In genomic region chr15:77352932-77353331, GRCh38 we compare ENCODE assay signal across 18 cellular contexts.
"Had no signal": no experiment of that assay in that cellular context is flagged by ENCODE, and none has a peak within 500 bp of the region (broad histone marks: within the 10 kb centered on the region; RNA-seq: fewer than 3 reads in every experiment).

No MANE protein-coding gene starts in this region.

- H3K27ac ChIP-seq: right atrium auricular region, suprapubic skin had no signal

- H3K27me3 Mint-ChIP-seq: activated CD4-positive, alpha-beta memory T cell treated with anti-CD3 and anti-CD28 coated beads, Interleukin-2, amount 10 ng/mL, durations not matched to agents 7 days and 5 days; activated CD4-positive, alpha-beta T cell treated with anti-CD3 and anti-CD28 coated beads for 36 hours; memory B cell; stimulated activated naive CD8-positive, alpha-beta T cell treated with anti-CD3 and anti-CD28 coated beads, Interleukin-15, Interleukin-2, amounts not matched to agents 100 ng/mL and 50 ng/mL, for 24 hours had no signal

- ATAC-seq: activated CD4-positive, alpha-beta T cell treated with anti-CD3 and anti-CD28 coated beads for 36 hours; activated naive CD4-positive, alpha-beta T cell treated with anti-CD3 and anti-CD28 coated beads, Interleukin-2, amount 50 U/mL, for 72 hours; activated T-cell treated with anti-CD3 and anti-CD28 coated beads, Interleukin-2, amount 50 U/mL, for 4 hours; esophagus mucosa; left ventricle myocardium superior; mucosa of descending colon; natural killer cell had no signal

- H3K36me3 ChIP-seq: right atrium auricular region, suprapubic skin had no signal

- H3K9me3 Mint-ChIP-seq: activated CD4-positive, alpha-beta memory T cell treated with anti-CD3 and anti-CD28 coated beads, Interleukin-2, amount 10 ng/mL, durations not matched to agents 7 days and 5 days; activated naive CD4-positive, alpha-beta T cell treated with anti-CD3 and anti-CD28 coated beads, Interleukin-2, amount 50 U/mL, for 72 hours; activated T-cell treated with anti-CD3 and anti-CD28 coated beads, Interleukin-2, amount 50 U/mL, for 4 hours; memory B cell; natural killer cell; stimulated activated naive CD8-positive, alpha-beta T cell treated with anti-CD3 and anti-CD28 coated beads, Interleukin-15, Interleukin-2, amounts not matched to agents 100 ng/mL and 50 ng/mL, for 24 hours had no signal

- H3K4me3 Mint-ChIP-seq: activated CD4-positive, alpha-beta memory T cell treated with anti-CD3 and anti-CD28 coated beads, Interleukin-2, amount 10 ng/mL, durations not matched to agents 7 days and 5 days; activated CD4-positive, alpha-beta T cell treated with anti-CD3 and anti-CD28 coated beads for 36 hours; activated T-cell treated with anti-CD3 and anti-CD28 coated beads, Interleukin-2, amount 50 U/mL, for 4 hours; memory B cell; natural killer cell; stimulated activated naive CD8-positive, alpha-beta T cell treated with anti-CD3 and anti-CD28 coated beads, Interleukin-15, Interleukin-2, amounts not matched to agents 100 ng/mL and 50 ng/mL, for 24 hours had no signal

- H3K4me3 ChIP-seq: mucosa of descending colon, right atrium auricular region, suprapubic skin had no signal

- DNase-seq: activated CD4-positive, alpha-beta memory T cell treated with anti-CD3 and anti-CD28 coated beads, Interleukin-2, amount 10 ng/mL, durations not matched to agents 7 days and 5 days; activated CD4-positive, alpha-beta T cell treated with anti-CD3 and anti-CD28 coated beads for 36 hours; activated effector memory CD4-positive, alpha-beta T cell treated with Interleukin-2 at 50 U/mL for 16 hours; activated T-cell treated with anti-CD3 and anti-CD28 coated beads, Interleukin-2, amount 50 U/mL, for 4 hours; glutamatergic neuron; hypothalamus; left ventricle myocardium superior; mucosa of descending colon; natural killer cell; small intestine; T-helper 2 cell; trophoblast cell had no signal

- H3K27ac Mint-ChIP-seq: activated CD4-positive, alpha-beta memory T cell treated with anti-CD3 and anti-CD28 coated beads, Interleukin-2, amount 10 ng/mL, durations not matched to agents 7 days and 5 days; activated CD4-positive, alpha-beta T cell treated with anti-CD3 and anti-CD28 coated beads for 36 hours; activated naive CD4-positive, alpha-beta T cell treated with anti-CD3 and anti-CD28 coated beads, Interleukin-2, amount 50 U/mL, for 72 hours; memory B cell; natural killer cell; stimulated activated naive CD8-positive, alpha-beta T cell treated with anti-CD3 and anti-CD28 coated beads, Interleukin-15, Interleukin-2, amounts not matched to agents 100 ng/mL and 50 ng/mL, for 24 hours had no signal

- H3K36me3 Mint-ChIP-seq: activated naive CD4-positive, alpha-beta T cell treated with anti-CD3 and anti-CD28 coated beads, Interleukin-2, amount 50 U/mL, for 72 hours; natural killer cell had no signal

- H3K9me3 ChIP-seq: mucosa of descending colon, right atrium auricular region, suprapubic skin had no signal

- H3K27me3 ChIP-seq: right atrium auricular region, suprapubic skin had no signal

- H3K4me1 Mint-ChIP-seq: activated CD4-positive, alpha-beta T cell treated with anti-CD3 and anti-CD28 coated beads for 36 hours had no signal
